Comparison of ENCODE assay signal across 7 cellular contexts in genomic region chr1:8439015-8439702, GRCh38.
DNase-seq lines count a peak whose midpoint lies in the region; ATAC-seq and TF ChIP-seq lines count a peak whose summit lies in the region.

No MANE protein-coding gene starts in this region.

- H3K9ac ChIP-seq in mucosa of rectum (ENCODE audit: low read depth in 1 of 2, low read length in 2 of 2), result no peak overlapping the region

- peak overlapping the region; percentile 35 to 43 for H3K27ac ChIP-seq in mucosa of rectum (ENCODE audit: low read depth in 2 of 2, low read length in 2 of 2)

- peak; percentile 89 for DNase-seq in M059J (ENCODE audit: low read depth)
- peak; percentile 33 for DNase-seq in SK-N-DZ (ENCODE audit: low spot score)
- peak; percentile 59 to 77 for DNase-seq in erythroblast (lab: John Stamatoyannopoulos, UW)

- no peaks in the 10 kb centered on the region for H3K36me3 ChIP-seq in mucosa of rectum (ENCODE audit: control insufficient read depth in 2 of 2, insufficient read depth in 2 of 2, low read length in 2 of 2)

- H3K9me3 ChIP-seq in mucosa of rectum (ENCODE audit: control insufficient read depth in 2 of 2, low read length in 2 of 2), result no peaks in the 10 kb centered on the region

- TF ChIP-seq POLR2A in GM18505 (IDR thresholded peaks at IDR 0.05; ENCODE audit: borderline replicate concordance, extremely low read depth, insufficient read depth, insufficient read length) (no peak), erythroblast (IDR thresholded peaks at IDR 0.05; ENCODE audit: low read length) (no peak)

- ATAC-seq in GM18505 (IDR thresholded peaks at IDR 0.05; ENCODE audit: unreplicated experiment) (peak; percentile 64), HG02885 (IDR thresholded peaks at IDR 0.05; ENCODE audit: poor library complexity, unreplicated experiment) (no peak), GM21367 (IDR thresholded peaks at IDR 0.05; ENCODE audit: unreplicated experiment) (no peak)

- H3K27me3 ChIP-seq in mucosa of rectum (ENCODE audit: control insufficient read depth in 2 of 2, insufficient read depth in 2 of 2, low read length in 2 of 2), result no peaks in the 10 kb centered on the region

- peaks cover 9 to 12% of the 10 kb centered on the region in 2 donors for H3K4me1 ChIP-seq in mucosa of rectum (ENCODE audit: control insufficient read depth in 2 of 2, insufficient read depth in 2 of 2, low read length in 2 of 2)

- peak overlapping the region in 1 of 2 donors; percentile 31 for H3K4me3 ChIP-seq in mucosa of rectum (ENCODE audit: low read length in 2 of 2)

Comparison
In these comparisons a context has a peak if more than half of its experiments do, and no peak if none do; other contexts are left out.
1. DNase-seq: peak in every context shown above with its lines; median percentile 89 in M059J; 68 in erythroblast; 33 in SK-N-DZ.